In genomic region chr4:2462218-2462991, GRCh38 we compare ENCODE assay signal across 8 cellular contexts. TPM values are rescaled to one million over a fixed set of nuclear protein-coding genes. Genes with fewer than 3 reads are reported as not detected.
DNase-seq lines count a peak whose midpoint lies in the region; ATAC-seq and TF ChIP-seq lines count a peak whose summit lies in the region.

No MANE protein-coding gene starts in this region.

- H3K4me1 ChIP-seq in esophagus squamous epithelium (peaks cover 9 to 18% (median 12%) of the 10 kb centered on the region in 3 donors), muscle layer of colon (ENCODE audit: insufficient read depth, low read length) (no peaks in the 10 kb centered on the region)

- H3K9ac ChIP-seq in muscle layer of colon (ENCODE audit: low read length), result no peak overlapping the region

- TF ChIP-seq CTCF in AG09319 (IDR thresholded peaks at IDR 0.05; ENCODE audit: low read depth, low read length), result peak; percentile 16; the same call in 1 of the 2 replicates
- peak in 5 of 6 experiments; percentile 37 to 53 (median 46) for TF ChIP-seq CTCF in esophagus squamous epithelium (IDR thresholded peaks at IDR 0.05)

- H3K27ac ChIP-seq in esophagus squamous epithelium (peak overlapping the region in 3 of 4 donors; percentile 39 to 70 (median 66)), muscle layer of colon (ENCODE audit: low read depth, low read length) (peak overlapping the region; percentile 34)

- no peaks in the 10 kb centered on the region for H3K9me3 ChIP-seq in esophagus squamous epithelium
- H3K9me3 ChIP-seq in muscle layer of colon (ENCODE audit: low read length), result no peaks in the 10 kb centered on the region

- no peak for TF ChIP-seq POLR2A in esophagus squamous epithelium (IDR thresholded peaks at IDR 0.05)

- H3K27me3 ChIP-seq in esophagus squamous epithelium, result peaks cover 0 to 39% (median 0%) of the 10 kb centered on the region in 4 donors
- H3K27me3 ChIP-seq in muscle layer of colon (ENCODE audit: control insufficient read depth in 1 of 2, insufficient read depth in 2 of 2, low read length in 2 of 2), result peaks cover 0 to 13% of the 10 kb centered on the region in 2 donors

- H3K4me3 ChIP-seq in esophagus squamous epithelium (peak overlapping the region; percentile 46 to 76 (median 58)), muscle layer of colon (ENCODE audit: low read depth in 1 of 2, low read length in 2 of 2) (peak overlapping the region; percentile 38 to 56)

- intact Hi-C loops in esophagus squamous epithelium (cut with DNase I), result no loop called here

- ATAC-seq in GM18909 (IDR thresholded peaks at IDR 0.05; ENCODE audit: poor library complexity, unreplicated experiment), result peak; percentile 80
- ATAC-seq in HG03196 (IDR thresholded peaks at IDR 0.05; ENCODE audit: unreplicated experiment), result peak; percentile 66

- H3K36me3 ChIP-seq in esophagus squamous epithelium (no peaks in the 10 kb centered on the region), muscle layer of colon (ENCODE audit: insufficient read depth, low read length) (no peaks in the 10 kb centered on the region)

- 31 to 51% methylated on average over 9 to 11 of the region's 99 CpGs for WGBS in esophagus squamous epithelium, 2 donors

- no peak for DNase-seq in AG09319 (ENCODE audit: extremely low read depth, low read depth)
- peak; percentile 38 for DNase-seq in NOMO-1 treated with dmso at 0.1 percent for 144 hours (lab: John Stamatoyannopoulos, UW; ENCODE audit: unreplicated experiment)
- peak; percentile 67 to 79 for DNase-seq in activated T-cell treated with anti-CD3 and anti-CD28 coated beads, Interleukin-2, amount 50 U/mL, for 48 hours
- DNase-seq in esophagus squamous epithelium (lab: John Stamatoyannopoulos, UW), result no peak
- peak; percentile 26 to 37 for DNase-seq in stimulated activated CD8-positive, alpha-beta memory T cell treated with anti-CD3 and anti-CD28 coated beads, Interleukin-7, amount 100 ng/mL, for 48 hours (ENCODE audit: extremely low read depth in 1 of 2, low read depth in 1 of 2)

RNA-seq across cellular contexts. Expression of gene RNF4, which starts 6.5 kb away (rescaled TPM):
- total RNA-seq in esophagus squamous epithelium, result 10 to 100 TPM; 29.6 to 38.1 (median 32.6) TPM

RNA-seq across cellular contexts. Expression of gene CFAP99, which starts 43.6 kb away (rescaled TPM):
- under 1 TPM in 1 of 4 donors, not detected in 3; 0.11 TPM for total RNA-seq in esophagus squamous epithelium

RNA-seq across cellular contexts. Expression of gene ZFYVE28, which starts 44.0 kb away (rescaled TPM):
- 1 to 10 TPM; 5.1 to 8.5 (median 8.2) TPM for total RNA-seq in esophagus squamous epithelium

Comparison
In these comparisons a context has a peak if more than half of its experiments do, and no peak if none do; other contexts are left out.
1. DNase-seq: peak in NOMO-1 treated with dmso at 0.1 percent for 144 hours (single experiment), activated T-cell treated with anti-CD3 and anti-CD28 coated beads, Interleukin-2, amount 50 U/mL, for 48 hours (2 of 2) and stimulated activated CD8-positive, alpha-beta memory T cell treated with anti-CD3 and anti-CD28 coated beads, Interleukin-7, amount 100 ng/mL, for 48 hours (2 of 2); none in AG09319 (single experiment) and esophagus squamous epithelium (single experiment).